In the genomic region with DNA sequence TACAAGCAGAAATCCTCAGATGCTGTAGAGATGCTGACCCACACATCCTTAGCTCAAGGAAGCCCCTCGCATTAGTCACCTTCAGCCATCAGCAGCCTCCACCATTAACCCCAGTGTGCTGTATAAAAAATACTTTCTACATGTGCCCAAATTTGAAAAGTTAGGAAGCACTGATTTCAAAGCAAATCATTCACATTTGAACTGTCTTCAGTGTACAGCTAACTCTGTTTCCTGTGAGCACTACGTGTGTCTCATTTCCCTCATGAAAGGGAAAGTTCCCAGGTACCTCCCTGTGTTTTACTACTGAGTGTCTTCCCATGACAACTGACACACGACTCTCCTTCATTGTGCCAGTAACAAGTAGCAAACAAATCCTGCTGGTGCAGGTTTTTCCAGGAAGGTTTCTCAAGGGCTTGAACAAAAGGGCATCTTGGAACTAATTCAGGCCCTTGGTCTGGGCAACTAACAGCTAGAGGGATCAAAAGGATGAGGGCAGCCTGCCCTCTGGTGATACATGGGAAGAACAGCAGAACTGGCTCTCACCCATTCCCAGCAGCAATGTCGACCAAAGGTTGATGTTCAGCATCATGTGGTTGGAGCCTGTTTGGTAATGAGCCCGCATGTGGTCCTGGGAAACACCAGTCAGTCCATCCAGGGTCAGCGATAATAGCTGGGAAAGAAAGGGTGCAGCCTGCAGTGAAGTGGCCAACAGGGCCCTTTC, we compare ENCODE assay signal across 8 cellular contexts. TPM values are rescaled to one million over a fixed set of nuclear protein-coding genes. Genes with fewer than 3 reads are reported as not detected.
DNase-seq lines count a peak whose midpoint lies in the region; ATAC-seq, FAIRE-seq and TF ChIP-seq lines count a peak whose summit lies in the region.

No MANE protein-coding gene starts in this region.

- TF ChIP-seq POLR2A in ovary (IDR thresholded peaks at IDR 0.05) = no peak

- H3K36me3 ChIP-seq in kidney (ENCODE audit: control insufficient read depth in 1 of 2, insufficient read depth in 2 of 2, low read length in 2 of 2) (peaks cover 38 to 51% of the 10 kb centered on the region in 2 donors), ovary (no peaks in the 10 kb centered on the region)

- intact Hi-C loops in kidney (cut with DNase I) = loop anchor here (10.0 kb wide), 1 partner anchor 71 kb away; no protein-coding TSS in a partner anchor
- intact Hi-C loops in ovary (cut with DNase I) = loop anchor here in 1 of 4 donors (10.0 kb wide), 1 partner anchor 281 kb away; no protein-coding TSS in a partner anchor

- POLR2A ChIA-PET in activated CD8-positive, alpha-beta T cell treated with anti-CD3 and anti-CD28 coated beads, Interleukin-2, amount 10 ng/mL, durations not matched to agents 7 days and 5 days (lab: Charles Lee) = interaction anchor here (0.7 to 1.2 kb wide), 3 partner anchors 26 to 136 kb away, joined by 3 read pairs; partner anchors contain the start of gene SPOP

- peaks cover 33% of the 10 kb centered on the region for H3K4me1 Mint-ChIP-seq in activated CD8-positive, alpha-beta T cell treated with anti-CD3 and anti-CD28 coated beads, Interleukin-2, amount 10 ng/mL, durations not matched to agents 7 days and 5 days (ENCODE audit: low read depth)
- peaks cover 33 to 41% of the 10 kb centered on the region in 2 donors for H3K4me1 Mint-ChIP-seq in immature natural killer cell

- H3K4me1 ChIP-seq in kidney (ENCODE audit: control insufficient read depth in 1 of 2, insufficient read depth in 1 of 2, low read depth in 1 of 2, low read length in 2 of 2) = peaks cover 4 to 12% of the 10 kb centered on the region in 2 donors
- H3K4me1 ChIP-seq in ovary (ENCODE audit: insufficient read depth) = peaks cover 3% of the 10 kb centered on the region

- H3K9me3 Mint-ChIP-seq in activated CD8-positive, alpha-beta T cell treated with anti-CD3 and anti-CD28 coated beads, Interleukin-2, amount 10 ng/mL, durations not matched to agents 7 days and 5 days (ENCODE audit: insufficient read depth) = no peaks in the 10 kb centered on the region
- no peaks in the 10 kb centered on the region for H3K9me3 Mint-ChIP-seq in immature natural killer cell

- H3K27me3 ChIP-seq in ovary = no peaks in the 10 kb centered on the region

- H3K9me3 ChIP-seq in kidney (ENCODE audit: control insufficient read depth in 1 of 2, low read length in 2 of 2) (no peaks in the 10 kb centered on the region), ovary (no peaks in the 10 kb centered on the region)

- no peak for ATAC-seq in activated CD8-positive, alpha-beta T cell treated with anti-CD3 and anti-CD28 coated beads, Interleukin-2, amount 10 ng/mL, durations not matched to agents 7 days and 5 days
- no peak for ATAC-seq in GM21423 (IDR thresholded peaks at IDR 0.05; ENCODE audit: unreplicated experiment)

- whole genome bisulfite sequencing in ovary, 3 donors = 58 to 60% (median 59%) methylated on average over 6 of the region's 6 CpGs

- no peak overlapping the region for H3K4me3 ChIP-seq in Jurkat, Clone E6-1 (ENCODE audit: low read length)
- H3K4me3 ChIP-seq in kidney (ENCODE audit: low read length in 2 of 2) = no peak overlapping the region
- no peak overlapping the region for H3K4me3 ChIP-seq in ovary

- TF ChIP-seq EP300 in ovary (IDR thresholded peaks at IDR 0.05) = no peak

- DNase-seq in NCI-H2081 (lab: John Stamatoyannopoulos, UW) = peak; percentile 6 to 31
- DNase-seq in NCI-H2081 treated with DMSO at 0.1 percent for 48 hours (lab: John Stamatoyannopoulos, UW) = no peak
- DNase-seq in Jurkat, Clone E6-1 (ENCODE audit: low read depth, low spot score) = peak; percentile 53
- peak; percentile 40 for DNase-seq in activated CD8-positive, alpha-beta T cell treated with anti-CD3 and anti-CD28 coated beads, Interleukin-2, amount 10 ng/mL, durations not matched to agents 7 days and 5 days
- DNase-seq in kidney = no peak
- DNase-seq in immature natural killer cell = no peak
- no peak for DNase-seq in ovary

- peak overlapping the region; percentile 50 for H3K27ac Mint-ChIP-seq in activated CD8-positive, alpha-beta T cell treated with anti-CD3 and anti-CD28 coated beads, Interleukin-2, amount 10 ng/mL, durations not matched to agents 7 days and 5 days
- H3K27ac Mint-ChIP-seq in immature natural killer cell = no peak overlapping the region

- H3K36me3 Mint-ChIP-seq in activated CD8-positive, alpha-beta T cell treated with anti-CD3 and anti-CD28 coated beads, Interleukin-2, amount 10 ng/mL, durations not matched to agents 7 days and 5 days (ENCODE audit: low read depth) = peaks cover 61% of the 10 kb centered on the region
- H3K36me3 Mint-ChIP-seq in immature natural killer cell = peaks cover 15 to 39% (median 21%) of the 10 kb centered on the region in 3 donors

- no peak overlapping the region for H3K9ac ChIP-seq in kidney (ENCODE audit: low read length in 2 of 2)

- CTCF ChIA-PET in activated CD8-positive, alpha-beta T cell treated with anti-CD3 and anti-CD28 coated beads, Interleukin-2, amount 10 ng/mL, durations not matched to agents 7 days and 5 days (lab: Charles Lee) = interaction anchor here (0.6 to 24.7 kb wide), 11 partner anchors 7 to 249 kb away, joined by 3 to 514 read pairs (median 4); partner anchors contain the start of gene NXPH3

- peak; percentile 57 for TF ChIP-seq CTCF in kidney (IDR thresholded peaks at IDR 0.05; ENCODE audit: borderline replicate concordance, extremely low read depth, insufficient read depth)
- TF ChIP-seq CTCF in ovary (IDR thresholded peaks at IDR 0.05) = no peak

- FAIRE-seq in kidney (lab: Jason Lieb, UNC) = no peak

- H3K4me3 Mint-ChIP-seq in activated CD8-positive, alpha-beta T cell treated with anti-CD3 and anti-CD28 coated beads, Interleukin-2, amount 10 ng/mL, durations not matched to agents 7 days and 5 days = no peak overlapping the region
- no peak overlapping the region for H3K4me3 Mint-ChIP-seq in immature natural killer cell

- no peak overlapping the region for H3K27ac ChIP-seq in kidney (ENCODE audit: low read depth in 2 of 2, low read length in 2 of 2)
- no peak overlapping the region for H3K27ac ChIP-seq in ovary

- no peaks in the 10 kb centered on the region for H3K27me3 Mint-ChIP-seq in activated CD8-positive, alpha-beta T cell treated with anti-CD3 and anti-CD28 coated beads, Interleukin-2, amount 10 ng/mL, durations not matched to agents 7 days and 5 days (ENCODE audit: low read depth)
- H3K27me3 Mint-ChIP-seq in immature natural killer cell (ENCODE audit: low read depth in 3 of 3) = peaks cover 8 to 9% (median 9%) of the 10 kb centered on the region in 3 donors

RNA-seq across cellular contexts. Expression of gene SLC35B1, which starts 4.0 kb away (rescaled TPM):
- 95.8 TPM for polyA plus RNA-seq in Jurkat, Clone E6-1 (2012; ENCODE audit: insufficient read depth, insufficient read length)
- total RNA-seq in activated CD8-positive, alpha-beta T cell treated with anti-CD3 and anti-CD28 coated beads, Interleukin-2, amount 10 ng/mL, durations not matched to agents 7 days and 5 days = 10 to 100 TPM; 50.7 to 62.6 TPM
- 56.6 TPM for total RNA-seq in kidney
- 83.7 TPM for polyA plus RNA-seq in kidney (ENCODE audit: insufficient read depth, low read depth, low replicate concordance)
- 10 to 100 TPM; 40.5 to 69.0 (median 53.3) TPM for polyA plus RNA-seq in immature natural killer cell
- 10 to 100 TPM; 22.9 to 53.3 (median 28.8) TPM for total RNA-seq in ovary
- polyA plus RNA-seq in ovary = 10 to 100 TPM; 20.9 to 41.0 TPM

RNA-seq across cellular contexts. Expression of gene SPOP, which starts 25.8 kb away (rescaled TPM):
- 50.8 TPM for polyA plus RNA-seq in Jurkat, Clone E6-1 (2012; ENCODE audit: insufficient read depth, insufficient read length)
- total RNA-seq in activated CD8-positive, alpha-beta T cell treated with anti-CD3 and anti-CD28 coated beads, Interleukin-2, amount 10 ng/mL, durations not matched to agents 7 days and 5 days = 10 to 100 TPM; 49.5 to 52.0 TPM
- total RNA-seq in kidney (73.8 TPM), ovary (10 to 100 TPM; 47.9 to 87.3 (median 76.1) TPM)
- polyA plus RNA-seq in kidney (ENCODE audit: insufficient read depth, low read depth, low replicate concordance) (28.2 TPM), immature natural killer cell (100 to 1,000 TPM in 2 of 3 donors, 10 to 100 TPM in 1; 64.9 to 180 (median 105) TPM), ovary (10 to 100 TPM; 44.5 to 75.4 TPM)

Comparison
In these comparisons a context has a peak if more than half of its experiments do, and no peak if none do; other contexts are left out.
1. DNase-seq: peak in NCI-H2081 (2 of 2), Jurkat, Clone E6-1 (single experiment) and activated CD8-positive, alpha-beta T cell treated with anti-CD3 and anti-CD28 coated beads, Interleukin-2, amount 10 ng/mL, durations not matched to agents 7 days and 5 days (single experiment); none in NCI-H2081 treated with DMSO at 0.1 percent for 48 hours (single experiment), kidney (single experiment), immature natural killer cell (0 of 3) and ovary (0 of 5).